ENCODE assay signal across 8 cellular contexts in the genomic region with DNA sequence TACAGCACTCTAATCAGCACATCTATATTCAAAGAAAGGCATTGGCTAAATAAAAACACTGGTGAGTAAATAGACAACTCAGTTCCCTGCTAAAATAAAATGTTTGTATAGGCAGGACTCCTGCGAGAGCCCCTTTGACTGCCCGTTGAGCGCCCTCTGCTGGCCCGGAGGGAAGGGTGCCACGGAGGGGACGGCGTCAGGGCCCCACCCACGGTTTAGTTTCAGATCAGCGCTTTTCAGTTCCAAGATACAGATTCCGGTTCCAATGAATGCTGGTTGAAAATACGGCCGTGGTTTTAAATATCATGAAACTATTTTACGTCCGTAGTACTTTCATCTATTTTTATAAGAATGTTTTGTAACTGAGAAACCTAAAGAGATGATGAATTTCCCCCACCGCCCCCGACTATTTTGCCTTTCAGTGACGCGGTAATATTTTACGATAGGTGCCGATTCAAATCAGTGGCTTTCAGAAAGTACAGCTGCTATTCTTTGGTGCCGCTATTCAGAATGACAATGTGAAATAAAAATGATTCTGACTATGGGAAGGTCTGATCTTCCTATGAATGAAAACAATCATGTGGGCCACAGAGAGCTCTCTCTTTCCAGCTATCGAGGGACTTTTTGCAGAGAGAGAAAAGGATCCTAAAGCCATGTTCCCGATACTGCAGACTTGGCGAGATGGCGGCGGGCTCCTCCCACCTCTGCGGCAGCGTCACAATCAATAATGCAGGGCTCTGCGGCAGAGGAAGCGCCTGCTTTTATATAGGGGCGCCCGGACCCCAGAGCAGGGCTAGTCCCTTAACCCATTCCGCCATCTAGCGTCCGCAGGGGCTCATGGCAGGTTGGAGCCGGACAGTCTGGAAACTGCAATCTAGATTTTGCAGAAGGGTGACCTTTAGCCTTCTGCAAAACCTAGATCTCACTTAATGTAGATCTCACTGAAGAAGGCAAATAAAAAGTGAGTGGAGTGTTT. TPM values are rescaled to one million over a fixed set of nuclear protein-coding genes. Genes with fewer than 3 reads are reported as not detected.
DNase-seq lines count a peak whose midpoint lies in the region; ATAC-seq, FAIRE-seq and TF ChIP-seq lines count a peak whose summit lies in the region.

No MANE protein-coding gene starts in this region.

- DNase-seq in EH (ENCODE audit: low read depth) = peak; percentile 93
- DNase-seq in H54 (ENCODE audit: insufficient read length, low spot score) = peak; percentile 42
- peak; percentile 74 for DNase-seq in LNCaP clone FGC (ENCODE audit: low read depth)
- DNase-seq in RPMI8226 = peak; percentile 75
- peak; percentile 85 for DNase-seq in activated T-helper 2 cell treated with anti-CD3 and anti-CD28 coated beads, Interferon-gamma antibody, Interleukin-2, Interleukin-4, amounts not matched to agents 10 μg/mL and 5 μg/mL and 100 μg/mL, durations not matched to agents 14 hours and 24 hours and 36 hours (ENCODE audit: low spot score)
- peak; percentile 92 for DNase-seq in fibroblast of pulmonary artery (ENCODE audit: low read depth)
- peak; percentile 91 for DNase-seq in natural killer cell treated with Interleukin-12 subunit alpha and Interleukin-12 subunit beta and Interleukin-15 and Interleukin-18, amount 100 ng/mL, for 72 hours (ENCODE audit: low spot score)
- DNase-seq in stimulated activated naive CD4-positive, alpha-beta T cell treated with Interleukin-2 at 50 U/mL for 16 hours (lab: John Stamatoyannopoulos, UW) = peak; percentile 85

- H3K4me3 ChIP-seq in LNCaP clone FGC (ENCODE audit: low read depth, low read length) = peak overlapping the region; percentile 54
- H3K4me3 ChIP-seq in fibroblast of pulmonary artery (replicated peaks; ENCODE audit: low read depth, low read length) = peak overlapping the region; percentile 69

- H3K4me1 Mint-ChIP-seq in activated T-helper 2 cell treated with anti-CD3 and anti-CD28 coated beads, Interferon-gamma antibody, Interleukin-2, Interleukin-4, amounts not matched to agents 10 μg/mL and 5 μg/mL and 100 μg/mL, durations not matched to agents 14 hours and 24 hours and 36 hours (ENCODE audit: low read depth) = peaks cover 32% of the 10 kb centered on the region
- peaks cover 13 to 21% of the 10 kb centered on the region in 2 donors for H3K4me1 Mint-ChIP-seq in natural killer cell treated with Interleukin-12 subunit alpha and Interleukin-12 subunit beta and Interleukin-15 and Interleukin-18, amount 100 ng/mL, for 72 hours (ENCODE audit: low read depth in 2 of 2)

- no peaks in the 10 kb centered on the region for H3K36me3 Mint-ChIP-seq in activated T-helper 2 cell treated with anti-CD3 and anti-CD28 coated beads, Interferon-gamma antibody, Interleukin-2, Interleukin-4, amounts not matched to agents 10 μg/mL and 5 μg/mL and 100 μg/mL, durations not matched to agents 14 hours and 24 hours and 36 hours (ENCODE audit: low read depth)
- no peaks in the 10 kb centered on the region for H3K36me3 Mint-ChIP-seq in natural killer cell treated with Interleukin-12 subunit alpha and Interleukin-12 subunit beta and Interleukin-15 and Interleukin-18, amount 100 ng/mL, for 72 hours

- TF ChIP-seq CTCF in LNCaP clone FGC (IDR thresholded peaks at IDR 0.05; ENCODE audit: control insufficient read depth, extremely low read depth, insufficient read depth) (peak; percentile 86), fibroblast of pulmonary artery (IDR thresholded peaks at IDR 0.05; ENCODE audit: low read length, missing control alignments) (peak; percentile 96)

- peak overlapping the region; percentile 98 for H3K27ac Mint-ChIP-seq in activated T-helper 2 cell treated with anti-CD3 and anti-CD28 coated beads, Interferon-gamma antibody, Interleukin-2, Interleukin-4, amounts not matched to agents 10 μg/mL and 5 μg/mL and 100 μg/mL, durations not matched to agents 14 hours and 24 hours and 36 hours
- H3K27ac Mint-ChIP-seq in natural killer cell treated with Interleukin-12 subunit alpha and Interleukin-12 subunit beta and Interleukin-15 and Interleukin-18, amount 100 ng/mL, for 72 hours = peak overlapping the region; percentile 95 to 96

- no peaks in the 10 kb centered on the region for H3K27me3 Mint-ChIP-seq in activated T-helper 2 cell treated with anti-CD3 and anti-CD28 coated beads, Interferon-gamma antibody, Interleukin-2, Interleukin-4, amounts not matched to agents 10 μg/mL and 5 μg/mL and 100 μg/mL, durations not matched to agents 14 hours and 24 hours and 36 hours (ENCODE audit: low read depth)
- peaks cover 0 to 6% of the 10 kb centered on the region in 2 donors for H3K27me3 Mint-ChIP-seq in natural killer cell treated with Interleukin-12 subunit alpha and Interleukin-12 subunit beta and Interleukin-15 and Interleukin-18, amount 100 ng/mL, for 72 hours

- peak; percentile 97 to 98 for ATAC-seq in natural killer cell treated with Interleukin-12 subunit alpha and Interleukin-12 subunit beta and Interleukin-15 and Interleukin-18, amount 100 ng/mL, for 72 hours

- TF ChIP-seq POLR2A in H54 (IDR thresholded peaks at IDR 0.05; ENCODE audit: low read depth, low read length) = peak; percentile 43; the same call in 1 of the 2 replicates

- H3K4me3 Mint-ChIP-seq in activated T-helper 2 cell treated with anti-CD3 and anti-CD28 coated beads, Interferon-gamma antibody, Interleukin-2, Interleukin-4, amounts not matched to agents 10 μg/mL and 5 μg/mL and 100 μg/mL, durations not matched to agents 14 hours and 24 hours and 36 hours (ENCODE audit: low read depth) = peak overlapping the region; percentile 91
- peak overlapping the region; percentile 98 for H3K4me3 Mint-ChIP-seq in natural killer cell treated with Interleukin-12 subunit alpha and Interleukin-12 subunit beta and Interleukin-15 and Interleukin-18, amount 100 ng/mL, for 72 hours

- FAIRE-seq in H54 (lab: Jason Lieb, UNC) = no peak

- H3K9me3 Mint-ChIP-seq in activated T-helper 2 cell treated with anti-CD3 and anti-CD28 coated beads, Interferon-gamma antibody, Interleukin-2, Interleukin-4, amounts not matched to agents 10 μg/mL and 5 μg/mL and 100 μg/mL, durations not matched to agents 14 hours and 24 hours and 36 hours = no peaks in the 10 kb centered on the region
- no peaks in the 10 kb centered on the region for H3K9me3 Mint-ChIP-seq in natural killer cell treated with Interleukin-12 subunit alpha and Interleukin-12 subunit beta and Interleukin-15 and Interleukin-18, amount 100 ng/mL, for 72 hours

- intact Hi-C loops in activated T-helper 2 cell treated with anti-CD3 and anti-CD28 coated beads, Interferon-gamma antibody, Interleukin-2, Interleukin-4, amounts not matched to agents 10 μg/mL and 5 μg/mL and 100 μg/mL, durations not matched to agents 14 hours and 24 hours and 36 hours (cut with micrococcal nuclease) = loop anchor here (1.0 to 5.0 kb wide), 17 partner anchors 15 to 1226 kb away; partner anchors contain the start of genes CDK19, FAM229B, TRAF3IP2 and TUBE1

RNA-seq across cellular contexts. Expression of gene CCN6, which starts 10.6 kb away (rescaled TPM):
- 0.34 TPM in 1 of 2 replicates, not detected in the other for total RNA-seq in activated T-helper 2 cell treated with anti-CD3 and anti-CD28 coated beads, Interferon-gamma antibody, Interleukin-2, Interleukin-4, amounts not matched to agents 10 μg/mL and 5 μg/mL and 100 μg/mL, durations not matched to agents 14 hours and 24 hours and 36 hours
- total RNA-seq in natural killer cell treated with Interleukin-12 subunit alpha and Interleukin-12 subunit beta and Interleukin-15 and Interleukin-18, amount 100 ng/mL, for 72 hours = not detected

RNA-seq across cellular contexts. Expression of gene TUBE1, which starts 44.0 kb away (rescaled TPM):
- 21.0 and 24.3 TPM in 2 replicates for total RNA-seq in activated T-helper 2 cell treated with anti-CD3 and anti-CD28 coated beads, Interferon-gamma antibody, Interleukin-2, Interleukin-4, amounts not matched to agents 10 μg/mL and 5 μg/mL and 100 μg/mL, durations not matched to agents 14 hours and 24 hours and 36 hours
- 10 to 100 TPM; 26.4 to 28.4 TPM for total RNA-seq in natural killer cell treated with Interleukin-12 subunit alpha and Interleukin-12 subunit beta and Interleukin-15 and Interleukin-18, amount 100 ng/mL, for 72 hours

RNA-seq across cellular contexts. Expression of gene FAM229B, which starts 44.1 kb away (rescaled TPM):
- 1.1 and 3.1 TPM in 2 replicates for total RNA-seq in activated T-helper 2 cell treated with anti-CD3 and anti-CD28 coated beads, Interferon-gamma antibody, Interleukin-2, Interleukin-4, amounts not matched to agents 10 μg/mL and 5 μg/mL and 100 μg/mL, durations not matched to agents 14 hours and 24 hours and 36 hours
- 1 to 10 TPM; 2.7 to 5.3 TPM for total RNA-seq in natural killer cell treated with Interleukin-12 subunit alpha and Interleukin-12 subunit beta and Interleukin-15 and Interleukin-18, amount 100 ng/mL, for 72 hours

Comparison
In these comparisons a context has a peak if more than half of its experiments do, and no peak if none do; other contexts are left out.
1. Peak in every context shown above with its lines: DNase-seq, ATAC-seq and H3K4me3 ChIP-seq.
2. DNase-seq: peak in every context shown above with its lines; median percentile 93 in EH; 92 in fibroblast of pulmonary artery; 91 in natural killer cell treated with Interleukin-12 subunit alpha and Interleukin-12 subunit beta and Interleukin-15 and Interleukin-18, amount 100 ng/mL, for 72 hours; 85 in activated T-helper 2 cell treated with anti-CD3 and anti-CD28 coated beads, Interferon-gamma antibody, Interleukin-2, Interleukin-4, amounts not matched to agents 10 μg/mL and 5 μg/mL and 100 μg/mL, durations not matched to agents 14 hours and 24 hours and 36 hours; 85 in stimulated activated naive CD4-positive, alpha-beta T cell treated with Interleukin-2 at 50 U/mL for 16 hours; 75 in RPMI8226; 74 in LNCaP clone FGC; 42 in H54.